In genomic region chr3:138477120-138477519, GRCh38 we compare ENCODE assay signal across 27 cellular contexts.
"Had no signal": no experiment of that assay in that cellular context is flagged by ENCODE, and none has a peak within 500 bp of the region (broad histone marks: within the 10 kb centered on the region; RNA-seq: fewer than 3 reads in every experiment).

No MANE protein-coding gene starts in this region.

- H3K4me1 Mint-ChIP-seq: activated CD4-positive, alpha-beta T cell treated with anti-CD3 and anti-CD28 coated beads, Interleukin-2, amount 10 ng/mL, durations not matched to agents 7 days and 5 days; brain had no signal

- H3K9me3 ChIP-seq: adrenal gland, Peyer's patch, SJSA1, SK-N-SH had no signal

- ATAC-seq: activated CD8-positive, alpha-beta T cell treated with anti-CD3 and anti-CD28 coated beads, Interleukin-2, amount 10 ng/mL, durations not matched to agents 7 days and 5 days; activated naive CD4-positive, alpha-beta T cell treated with anti-CD3 and anti-CD28 coated beads, Interleukin-2, amount 50 U/mL, for 72 hours; activated T-cell treated with anti-CD3 and anti-CD28 coated beads, Interleukin-2, amount 50 U/mL, for 4 hours had no signal

- H3K4me1 ChIP-seq: adrenal gland, Peyer's patch, SJSA1 had no signal

- H3K27me3 ChIP-seq: adrenal gland, Peyer's patch, SJSA1 had no signal

- H3K27ac ChIP-seq: adrenal gland, Peyer's patch, SJSA1 had no signal

- H3K27ac Mint-ChIP-seq: activated CD4-positive, alpha-beta T cell treated with anti-CD3 and anti-CD28 coated beads, Interleukin-2, amount 10 ng/mL, durations not matched to agents 7 days and 5 days; activated CD8-positive, alpha-beta T cell treated with anti-CD3 and anti-CD28 coated beads, Interleukin-2, amount 10 ng/mL, durations not matched to agents 7 days and 5 days; activated naive CD4-positive, alpha-beta T cell treated with anti-CD3 and anti-CD28 coated beads for 36 hours; activated naive CD4-positive, alpha-beta T cell treated with anti-CD3 and anti-CD28 coated beads, Interleukin-2, amount 50 U/mL, for 72 hours; activated T-helper 1 cell treated with anti-CD3 and anti-CD28 coated beads, Interleukin-12 subunit alpha, Interleukin-12 subunit beta, Interleukin-2, Interleukin-4 antibody, amounts not matched to agents 30 ng/mL and 10 ng/mL and 1 ng/mL, durations not matched to agents 14 hours and 24 hours and 36 hours; brain; T-helper 1 cell treated with Interleukin-12 subunit alpha and Interleukin-12 subunit beta and Interleukin-4 antibody, amounts not matched to agents 30 μg/mL and 1 μg/mL, for 36 hours; T-helper 2 cell treated with Interferon-gamma antibody and Interleukin-4, amounts not matched to agents 5 μg/mL and 100 μg/mL, for 36 hours had no signal

- H3K36me3 ChIP-seq: adrenal gland, Peyer's patch, SJSA1 had no signal

- H3K36me3 Mint-ChIP-seq: activated naive CD4-positive, alpha-beta T cell treated with anti-CD3 and anti-CD28 coated beads, Interleukin-2, amount 50 U/mL, for 72 hours; brain had no signal

- H3K4me3 Mint-ChIP-seq: activated CD4-positive, alpha-beta T cell treated with anti-CD3 and anti-CD28 coated beads, Interleukin-2, amount 10 ng/mL, durations not matched to agents 7 days and 5 days; activated CD8-positive, alpha-beta T cell treated with anti-CD3 and anti-CD28 coated beads, Interleukin-2, amount 10 ng/mL, durations not matched to agents 7 days and 5 days; activated naive CD4-positive, alpha-beta T cell treated with anti-CD3 and anti-CD28 coated beads for 36 hours; activated T-cell treated with anti-CD3 and anti-CD28 coated beads, Interleukin-2, amount 50 U/mL, for 4 hours; activated T-helper 1 cell treated with anti-CD3 and anti-CD28 coated beads, Interleukin-12 subunit alpha, Interleukin-12 subunit beta, Interleukin-2, Interleukin-4 antibody, amounts not matched to agents 30 ng/mL and 10 ng/mL and 1 ng/mL, durations not matched to agents 14 hours and 24 hours and 36 hours; brain; T-helper 1 cell treated with Interleukin-12 subunit alpha and Interleukin-12 subunit beta and Interleukin-4 antibody, amounts not matched to agents 30 μg/mL and 1 μg/mL, for 36 hours; T-helper 2 cell treated with Interferon-gamma antibody and Interleukin-4, amounts not matched to agents 5 μg/mL and 100 μg/mL, for 36 hours had no signal

- H3K4me3 ChIP-seq: adrenal gland, Peyer's patch, SJSA1 had no signal

- H3K9me3 Mint-ChIP-seq: activated CD4-positive, alpha-beta T cell treated with anti-CD3 and anti-CD28 coated beads, Interleukin-2, amount 10 ng/mL, durations not matched to agents 7 days and 5 days; activated naive CD4-positive, alpha-beta T cell treated with anti-CD3 and anti-CD28 coated beads for 36 hours; activated naive CD4-positive, alpha-beta T cell treated with anti-CD3 and anti-CD28 coated beads, Interleukin-2, amount 50 U/mL, for 72 hours; activated T-cell treated with anti-CD3 and anti-CD28 coated beads, Interleukin-2, amount 50 U/mL, for 4 hours; activated T-helper 1 cell treated with anti-CD3 and anti-CD28 coated beads, Interleukin-12 subunit alpha, Interleukin-12 subunit beta, Interleukin-2, Interleukin-4 antibody, amounts not matched to agents 30 ng/mL and 10 ng/mL and 1 ng/mL, durations not matched to agents 14 hours and 24 hours and 36 hours; brain; T-helper 1 cell treated with Interleukin-12 subunit alpha and Interleukin-12 subunit beta and Interleukin-4 antibody, amounts not matched to agents 30 μg/mL and 1 μg/mL, for 36 hours; T-helper 2 cell treated with Interferon-gamma antibody and Interleukin-4, amounts not matched to agents 5 μg/mL and 100 μg/mL, for 36 hours had no signal

- DNase-seq: activated CD4-positive, alpha-beta T cell treated with anti-CD3 and anti-CD28 coated beads, Interleukin-2, amount 10 ng/mL, durations not matched to agents 7 days and 5 days; activated CD4-positive, alpha-beta T cell treated with anti-CD3 and anti-CD28 coated beads, Interleukin-2, amount 50 U/mL, for 48 hours; activated CD8-positive, alpha-beta T cell treated with anti-CD3 and anti-CD28 coated beads, Interleukin-2, amount 10 ng/mL, durations not matched to agents 7 days and 5 days; activated gamma-delta T cell treated with Interleukin-2 at 50 U/mL for 16 hours; activated naive CD4-positive, alpha-beta T cell treated with anti-CD3 and anti-CD28 coated beads for 36 hours; activated T-cell treated with anti-CD3 and anti-CD28 coated beads, Interleukin-2, amount 50 U/mL, for 4 hours; adrenal gland; Karpas-422; KBM-7; NCI-H1048; NCI-H1105 treated with DMSO at 0.1 percent for 48 hours; NCI-H1436; NCI-H1694; NCI-H1930; NCI-H2081 treated with DMSO at 0.1 percent for 48 hours; NCI-H345; NCI-H524 treated with DMSO at 0.1 percent for 48 hours; Peyer's patch; RPMI8226; SHP77 treated with DMSO at 0.1 percent for 48 hours; SK-N-SH had no signal
